ENCODE assay signal across 29 cellular contexts in genomic region chrY:17050374-17050773, GRCh38.
DNase-seq lines count a peak whose midpoint lies in the region; ATAC-seq, FAIRE-seq and TF ChIP-seq lines count a peak whose summit lies in the region.
"Had no signal": no experiment of that assay in that cellular context is flagged by ENCODE, and none has a peak within 500 bp of the region (broad histone marks: within the 10 kb centered on the region; RNA-seq: fewer than 3 reads in every experiment).

No MANE protein-coding gene starts in this region.

- no peak for TF ChIP-seq EP300 in HepG2 (IDR thresholded peaks at IDR 0.05; ENCODE audit: low read depth in 2 of 2, low read length in 2 of 2)
- TF ChIP-seq EP300 in HepG2 (CRISPR knock-in tag; IDR thresholded peaks at IDR 0.05; ENCODE audit: borderline replicate concordance), result no peak

- no peak overlapping the region for H3K9ac ChIP-seq in HepG2 (ENCODE audit: insufficient read depth, low read depth, low read length)
- H3K9ac ChIP-seq: BLaER1; BLaER1 treated with 17β-estradiol and CSF1 and Interleukin-3, amounts not matched to agents 10 nM and 100 nM had no signal

- POLR2A ChIA-PET in HepG2 (lab: Yijun Ruan, JAX), result no interaction called here

- no TSS peak for BruUV-seq in HepG2 (replicated peaks; lab: Mats Ljungman, UMichigan)

- intact Hi-C loops in HepG2 (cut with micrococcal nuclease; ENCODE audit: unreplicated experiment), result no loop called here
- intact Hi-C loops in right lobe of liver (cut with DNase I), result no loop called here

- DNase-seq in HepG2 (ENCODE audit: low spot score), result no peak
- DNase-seq in right lobe of liver, result no peak
- DNase-seq: 8988T; ACHN; AML-193; BE2C; C1 segment of cervical spinal cord; Caco-2; Calu3; CD4-positive, alpha-beta memory T cell; CD4-positive, alpha-beta T cell; CD4-positive, CD25-positive, alpha-beta regulatory T cell; CD8-positive, alpha-beta memory T cell; CD8-positive, alpha-beta T cell; COR-L47; DMS 273 treated with DMSO at 0.1 percent for 48 hours; DMS153; DMS53; DMS79; DMS79 treated with DMSO at 0.1 percent for 48 hours; DND-41; EL had no signal

- H3K4me1 ChIP-seq in HepG2 (ENCODE audit: insufficient read depth, low read length) (no peaks in the 10 kb centered on the region), right lobe of liver (no peaks in the 10 kb centered on the region)
- H3K4me1 ChIP-seq: A549; BE2C; BLaER1; BLaER1 treated with 17β-estradiol and CSF1 and Interleukin-3, amounts not matched to agents 10 nM and 100 nM; Caco-2 had no signal

- CTCF ChIA-PET in HepG2 (lab: Yijun Ruan, JAX; ENCODE audit: low intra/inter-chr PET ratio, low total read pairs), result no interaction called here

- no peaks in the 10 kb centered on the region for H3K79me2 ChIP-seq in HepG2 (ENCODE audit: insufficient read depth, low read length)

- no peak overlapping the region for H3K4me2 ChIP-seq in HepG2 (ENCODE audit: low read depth, low read length)
- H3K4me2 ChIP-seq: A549; BLaER1; BLaER1 treated with 17β-estradiol and CSF1 and Interleukin-3, amounts not matched to agents 10 nM and 100 nM had no signal

- TF ChIP-seq POLR2A in HepG2 (IDR thresholded peaks at IDR 0.05; ENCODE audit: insufficient read depth in 1 of 2, low read depth in 2 of 2, low read length in 2 of 2) (no peak), right lobe of liver (IDR thresholded peaks at IDR 0.05) (no peak)

- no peaks in the 10 kb centered on the region for H3K36me3 ChIP-seq in HepG2 (replicated peaks in 1 of 2; ENCODE audit: control insufficient read depth in 1 of 2, insufficient read depth in 2 of 2, low read length in 2 of 2)
- H3K36me3 ChIP-seq in right lobe of liver, result no peaks in the 10 kb centered on the region
- H3K36me3 ChIP-seq: BE2C; BLaER1; BLaER1 treated with 17β-estradiol and CSF1 and Interleukin-3, amounts not matched to agents 10 nM and 100 nM had no signal

- H3K27me3 ChIP-seq in HepG2 (ENCODE audit: control insufficient read depth in 1 of 2, insufficient read depth in 2 of 2, low read length in 2 of 2), result no peaks in the 10 kb centered on the region
- H3K27me3 ChIP-seq in right lobe of liver, result no peaks in the 10 kb centered on the region
- H3K27me3 ChIP-seq: BE2C; BLaER1; BLaER1 treated with 17β-estradiol and CSF1 and Interleukin-3, amounts not matched to agents 10 nM and 100 nM had no signal

- in situ Hi-C loops in HepG2 (cut with HindIII; ENCODE audit: extremely low pct_ligation_motif_present, low pct_unique_long_range_greater_than_20kb), result no loop called here

- no peak for FAIRE-seq in HepG2 (lab: Jason Lieb, UNC)
- FAIRE-seq: A204.1, A549, D721Med had no signal

- TF ChIP-seq RAD21 in HepG2 (CRISPR knock-in tag; IDR thresholded peaks at IDR 0.05), result no peak

- ATAC-seq in HepG2, result no peak
- ATAC-seq in right lobe of liver, result no peak
- ATAC-seq: A549; CD8-positive, alpha-beta T cell had no signal

- TF ChIP-seq CTCF in HepG2 (CRISPR knock-in tag; IDR thresholded peaks at IDR 0.05) (no peak), right lobe of liver (IDR thresholded peaks at IDR 0.05) (no peak)

- H3K4me3 ChIP-seq in HepG2 (replicated peaks in 1 of 3; ENCODE audit: insufficient read depth in 1 of 3, low read depth in 2 of 3, low read length in 3 of 3), result no peak overlapping the region
- H3K4me3 ChIP-seq in right lobe of liver, result no peak overlapping the region
- H3K4me3 ChIP-seq: A549; BLaER1; BLaER1 treated with 17β-estradiol and CSF1 and Interleukin-3, amounts not matched to agents 10 nM and 100 nM had no signal

- no peaks in the 10 kb centered on the region for H4K20me1 ChIP-seq in HepG2 (ENCODE audit: insufficient read depth, low read length)
- H4K20me1 ChIP-seq: BLaER1; BLaER1 treated with 17β-estradiol and CSF1 and Interleukin-3, amounts not matched to agents 10 nM and 100 nM had no signal

- no peak overlapping the region for H3K27ac ChIP-seq in HepG2 (ENCODE audit: extremely low read length, insufficient read depth, low read length)
- no peak overlapping the region for H3K27ac ChIP-seq in right lobe of liver
- H3K27ac ChIP-seq: 22Rv1; A549; BLaER1; BLaER1 treated with 17β-estradiol and CSF1 and Interleukin-3, amounts not matched to agents 10 nM and 100 nM; C4-2B had no signal

- H2AFZ ChIP-seq in HepG2 (ENCODE audit: low read length), result no peak overlapping the region

- 6% methylated on average over 2 of the region's 2 CpGs for whole genome bisulfite sequencing in HepG2 (ENCODE audit: low lambda C conversion rate)
- no CpG with 5 or more reads among the region's 2 CpGs for WGBS in right lobe of liver (ENCODE audit: insufficient coverage, low coverage, low lambda C conversion rate, missing lambda C conversion rate)

- H3K9me3 ChIP-seq in HepG2 (ENCODE audit: low read length) (peaks cover 39% of the 10 kb centered on the region), right lobe of liver (no peaks in the 10 kb centered on the region)
- H3K9me3 ChIP-seq: A549; BE2C; BLaER1; BLaER1 treated with 17β-estradiol and CSF1 and Interleukin-3, amounts not matched to agents 10 nM and 100 nM; Caco-2 had no signal

TF ChIP-seq in HepG2, 621 proteins besides CTCF, POLR2A, EP300 and RAD21:
- TF ChIP-seq REST (IDR thresholded peaks at IDR 0.05; ENCODE audit: borderline replicate concordance in 1 of 2, low read depth in 1 of 2, low read length in 2 of 2), result no peak
- peak; percentile 69 for TF ChIP-seq ATF7 (IDR thresholded peaks at IDR 0.05)
- TF ChIP-seq ATF7 (CRISPR knock-in tag; IDR thresholded peaks at IDR 0.05), result no peak
- TF ChIP-seq ZNF282 (IDR thresholded peaks at IDR 0.05; ENCODE audit: partially characterized antibody), result no peak
- peak; percentile 92 for TF ChIP-seq CREB1 (IDR thresholded peaks at IDR 0.05)
- TF ChIP-seq CREB1 (CRISPR knock-in tag; IDR thresholded peaks at IDR 0.05), result no peak
- no peak for TF ChIP-seq ETV5 (CRISPR knock-in tag; IDR thresholded peaks at IDR 0.05; ENCODE audit: borderline replicate concordance)
- no peak for TF ChIP-seq ZIK1 (CRISPR knock-in tag; IDR thresholded peaks at IDR 0.05; ENCODE audit: borderline replicate concordance, low read depth)
- no peak for TF ChIP-seq HNRNPL (IDR thresholded peaks at IDR 0.05; ENCODE audit: low read depth, low read length)
- no peak for TF ChIP-seq KAT2B (IDR thresholded peaks at IDR 0.05; ENCODE audit: borderline replicate concordance, low read depth, low read length)
